Comparison of ENCODE assay signal across 12 cellular contexts in genomic region chr19:55443045-55443823, GRCh38. TPM values are rescaled to one million over a fixed set of nuclear protein-coding genes. Genes with fewer than 3 reads are reported as not detected.
A peak's percentile ranks its signal among the peaks of the same experiment; 100 is the strongest.
DNase-seq lines count a peak whose midpoint lies in the region; ATAC-seq, FAIRE-seq and TF ChIP-seq lines count a peak whose summit lies in the region.
"Had no signal": no experiment of that assay in that cellular context is flagged by ENCODE, and none has a peak within 500 bp of the region (broad histone marks: within the 10 kb centered on the region; RNA-seq: fewer than 3 reads in every experiment).

SHISA7 (minus strand) TSS chr19:55443300; CDS start chr19:55442863, 437 bp downstream.

- ATAC-seq in activated CD8-positive, alpha-beta memory T cell treated with anti-CD3 and anti-CD28 coated beads, Interleukin-2, amount 10 ng/mL, durations not matched to agents 7 days and 5 days: no peak
- ATAC-seq in T-cell (replicated peaks in 1 of 4): no peak
- ATAC-seq in HG02763 (IDR thresholded peaks at IDR 0.05; ENCODE audit: unreplicated experiment): no peak

- H3K4me1 Mint-ChIP-seq in activated CD8-positive, alpha-beta memory T cell treated with anti-CD3 and anti-CD28 coated beads, Interleukin-2, amount 10 ng/mL, durations not matched to agents 7 days and 5 days: peaks cover 13% of the 10 kb centered on the region
- peaks cover 19 to 32% (median 28%) of the 10 kb centered on the region in 3 donors for H3K4me1 Mint-ChIP-seq in T-cell

- H3K36me3 Mint-ChIP-seq in activated CD8-positive, alpha-beta memory T cell treated with anti-CD3 and anti-CD28 coated beads, Interleukin-2, amount 10 ng/mL, durations not matched to agents 7 days and 5 days: no peaks in the 10 kb centered on the region
- no peaks in the 10 kb centered on the region for H3K36me3 Mint-ChIP-seq in T-cell

- POLR2A ChIA-PET in T-cell (lab: Charles Lee): no interaction called here

- no peak for FAIRE-seq in GM19239 (lab: Jason Lieb, UNC)

- CTCF ChIA-PET in activated CD8-positive, alpha-beta memory T cell treated with anti-CD3 and anti-CD28 coated beads, Interleukin-2, amount 10 ng/mL, durations not matched to agents 7 days and 5 days (lab: Charles Lee): no interaction called here
- CTCF ChIA-PET in T-cell (lab: Charles Lee): no interaction called here

- H3K36me3 ChIP-seq in hepatocyte (replicated peaks; ENCODE audit: insufficient read depth, low read depth): no peaks in the 10 kb centered on the region

- no peak within 1 kb of the TSS for H3K27ac Mint-ChIP-seq in activated CD8-positive, alpha-beta memory T cell treated with anti-CD3 and anti-CD28 coated beads, Interleukin-2, amount 10 ng/mL, durations not matched to agents 7 days and 5 days
- H3K27ac Mint-ChIP-seq in T-cell: no peak within 1 kb of the TSS

- no peaks in the 10 kb centered on the region for H3K9me2 ChIP-seq in hepatocyte (replicated peaks; ENCODE audit: insufficient read depth)

- peak; percentile 48 for DNase-seq in activated CD8-positive, alpha-beta memory T cell treated with anti-CD3 and anti-CD28 coated beads, Interleukin-2, amount 50 U/mL, for 48 hours
- no peak for DNase-seq in activated CD8-positive, alpha-beta memory T cell treated with anti-CD3 and anti-CD28 coated beads, Interleukin-2, amount 10 ng/mL, durations not matched to agents 7 days and 5 days
- DNase-seq in OCI-M1 (lab: John Stamatoyannopoulos, UW): peak; percentile 73
- DNase-seq in hepatocyte (ENCODE audit: low spot score): no peak
- peak; percentile 76 for DNase-seq in superior temporal gyrus (ENCODE audit: extremely low spot score)
- no peak for DNase-seq in GM19239 (ENCODE audit: insufficient read length, low spot score)
- DNase-seq in T-cell: no peak

- 4% methylated on average over 12 of the region's 43 CpGs for WGBS in hepatocyte (ENCODE audit: low lambda C conversion rate, missing lambda C conversion rate)

- no peak within 1 kb of the TSS for H3K4me3 ChIP-seq in hepatocyte

- no peaks in the 10 kb centered on the region for H3K79me2 ChIP-seq in hepatocyte

- no peaks in the 10 kb centered on the region for H3K4me1 ChIP-seq in hepatocyte (ENCODE audit: insufficient read depth)

- no peaks in the 10 kb centered on the region for H4K20me1 ChIP-seq in hepatocyte (ENCODE audit: insufficient read depth, poor library complexity, severe bottlenecking)

- H3K27me3 ChIP-seq in hepatocyte: peaks cover 73% of the 10 kb centered on the region

- TF ChIP-seq CTCF in hepatocyte (IDR thresholded peaks at IDR 0.05; ENCODE audit: poor library complexity): no peak

- H3K4me3 Mint-ChIP-seq in activated CD8-positive, alpha-beta memory T cell treated with anti-CD3 and anti-CD28 coated beads, Interleukin-2, amount 10 ng/mL, durations not matched to agents 7 days and 5 days: no peak within 1 kb of the TSS
- H3K4me3 Mint-ChIP-seq in T-cell: peak within 1 kb of the TSS in 1 of 3 donors; percentile 72

- peak within 1 kb of the TSS; percentile 46 for H3K4me2 ChIP-seq in hepatocyte

- no peak within 1 kb of the TSS for H3K27ac ChIP-seq in hepatocyte
- H3K27ac ChIP-seq: epithelial cell of prostate had no signal

- no peaks in the 10 kb centered on the region for H3K9me3 Mint-ChIP-seq in activated CD8-positive, alpha-beta memory T cell treated with anti-CD3 and anti-CD28 coated beads, Interleukin-2, amount 10 ng/mL, durations not matched to agents 7 days and 5 days (ENCODE audit: low read depth)
- H3K9me3 Mint-ChIP-seq in T-cell: no peaks in the 10 kb centered on the region

- no peak within 1 kb of the TSS for H2AFZ ChIP-seq in hepatocyte

- peaks cover 60% of the 10 kb centered on the region for H3K27me3 Mint-ChIP-seq in activated CD8-positive, alpha-beta memory T cell treated with anti-CD3 and anti-CD28 coated beads, Interleukin-2, amount 10 ng/mL, durations not matched to agents 7 days and 5 days
- peaks cover 53 to 63% of the 10 kb centered on the region in 2 donors for H3K27me3 Mint-ChIP-seq in T-cell

- no peaks in the 10 kb centered on the region for H3K9me3 ChIP-seq in hepatocyte (ENCODE audit: low read depth)

RNA-seq across cellular contexts. Expression of gene SHISA7, which starts in this region (rescaled TPM):
- total RNA-seq in activated CD8-positive, alpha-beta memory T cell treated with anti-CD3 and anti-CD28 coated beads, Interleukin-2, amount 10 ng/mL, durations not matched to agents 7 days and 5 days: not detected
- total RNA-seq in hepatocyte: not detected in 2 replicates
- polyA plus RNA-seq in hepatocyte: not detected in 2 replicates
- total RNA-seq in T-cell: not detected
- total RNA-seq: renal cortical epithelial cell had no signal
- polyA plus RNA-seq: BJ, liver had no signal

Comparison
In these comparisons a context has a peak if more than half of its experiments do, and no peak if none do; other contexts are left out.
1. DNase-seq: peak in activated CD8-positive, alpha-beta memory T cell treated with anti-CD3 and anti-CD28 coated beads, Interleukin-2, amount 50 U/mL, for 48 hours (single experiment), OCI-M1 (single experiment) and superior temporal gyrus (single experiment); none in activated CD8-positive, alpha-beta memory T cell treated with anti-CD3 and anti-CD28 coated beads, Interleukin-2, amount 10 ng/mL, durations not matched to agents 7 days and 5 days (single experiment), hepatocyte (single experiment), GM19239 (single experiment) and T-cell (0 of 34).